11 cellular contexts compared by ENCODE assay signal in genomic region chr20:62368303-62368628, GRCh38. TPM values are rescaled to one million over a fixed set of nuclear protein-coding genes. Genes with fewer than 3 reads are reported as not detected.
DNase-seq lines count a peak whose midpoint lies in the region; ATAC-seq and TF ChIP-seq lines count a peak whose summit lies in the region.
"Had no signal": no experiment of that assay in that cellular context is flagged by ENCODE, and none has a peak within 500 bp of the region (broad histone marks: within the 10 kb centered on the region; RNA-seq: fewer than 3 reads in every experiment).

No MANE protein-coding gene starts in this region.

- H3K36me3 ChIP-seq in tibial artery: no peaks in the 10 kb centered on the region
- H3K36me3 ChIP-seq: pancreas, SJSA1 had no signal

- peaks cover 15% of the 10 kb centered on the region for H3K27me3 Mint-ChIP-seq in activated naive CD4-positive, alpha-beta T cell treated with anti-CD3 and anti-CD28 coated beads, Interleukin-2, amount 50 U/mL, for 24 hours
- H3K27me3 Mint-ChIP-seq in central memory CD8-positive, alpha-beta T cell: peaks cover 64% of the 10 kb centered on the region
- peaks cover 7% of the 10 kb centered on the region for H3K27me3 Mint-ChIP-seq in memory B cell
- peaks cover 30% of the 10 kb centered on the region for H3K27me3 Mint-ChIP-seq in activated T-helper 2 cell treated with anti-CD3 and anti-CD28 coated beads, Interferon-gamma antibody, Interleukin-2, Interleukin-4, amounts not matched to agents 10 μg/mL and 5 μg/mL and 100 μg/mL, durations not matched to agents 14 hours and 24 hours and 36 hours (ENCODE audit: low read depth)

- H3K4me1 ChIP-seq in tibial artery: peaks cover 22 to 91% (median 80%) of the 10 kb centered on the region in 4 donors

- intact Hi-C loops in tibial artery (cut with DNase I; ENCODE audit: low total_unique reads): no loop called here
- intact Hi-C loops in activated T-helper 2 cell treated with anti-CD3 and anti-CD28 coated beads, Interferon-gamma antibody, Interleukin-2, Interleukin-4, amounts not matched to agents 10 μg/mL and 5 μg/mL and 100 μg/mL, durations not matched to agents 14 hours and 24 hours and 36 hours (cut with micrococcal nuclease): no loop called here

- DNase-seq in activated naive CD4-positive, alpha-beta T cell (lab: John Stamatoyannopoulos, UW): no peak
- no peak for DNase-seq in central memory CD8-positive, alpha-beta T cell (ENCODE audit: low spot score in 2 of 2)
- DNase-seq in memory B cell (ENCODE audit: low spot score in 2 of 2) (no peak), tibial artery (no peak), kidney glomerular epithelial cell (lab: John Stamatoyannopoulos, UW) (no peak)
- DNase-seq in activated T-helper 2 cell treated with anti-CD3 and anti-CD28 coated beads, Interferon-gamma antibody, Interleukin-2, Interleukin-4, amounts not matched to agents 10 μg/mL and 5 μg/mL and 100 μg/mL, durations not matched to agents 14 hours and 24 hours and 36 hours (ENCODE audit: low spot score): no peak
- DNase-seq in activated naive CD4-positive, alpha-beta T cell treated with anti-CD3 and anti-CD28 coated beads, Interleukin-2, amount 50 U/mL, for 16 hours: no peak
- DNase-seq: activated gamma-delta T cell treated with Interleukin-2 at 50 U/mL for 16 hours had no signal

- no peak for TF ChIP-seq CTCF in tibial artery (IDR thresholded peaks at IDR 0.05)

- no peaks in the 10 kb centered on the region for H3K27me3 ChIP-seq in tibial artery
- H3K27me3 ChIP-seq: pancreas had no signal

- H3K27ac Mint-ChIP-seq in activated naive CD4-positive, alpha-beta T cell treated with anti-CD3 and anti-CD28 coated beads, Interleukin-2, amount 50 U/mL, for 24 hours: no peak overlapping the region
- no peak overlapping the region for H3K27ac Mint-ChIP-seq in central memory CD8-positive, alpha-beta T cell (ENCODE audit: low read depth)
- no peak overlapping the region for H3K27ac Mint-ChIP-seq in memory B cell
- H3K27ac Mint-ChIP-seq in activated T-helper 2 cell treated with anti-CD3 and anti-CD28 coated beads, Interferon-gamma antibody, Interleukin-2, Interleukin-4, amounts not matched to agents 10 μg/mL and 5 μg/mL and 100 μg/mL, durations not matched to agents 14 hours and 24 hours and 36 hours: no peak overlapping the region

- H3K4me3 Mint-ChIP-seq in activated naive CD4-positive, alpha-beta T cell treated with anti-CD3 and anti-CD28 coated beads, Interleukin-2, amount 50 U/mL, for 24 hours: peak overlapping the region; percentile 52
- peak overlapping the region; percentile 80 for H3K4me3 Mint-ChIP-seq in central memory CD8-positive, alpha-beta T cell
- H3K4me3 Mint-ChIP-seq in memory B cell: peak overlapping the region; percentile 86
- no peak overlapping the region for H3K4me3 Mint-ChIP-seq in activated T-helper 2 cell treated with anti-CD3 and anti-CD28 coated beads, Interferon-gamma antibody, Interleukin-2, Interleukin-4, amounts not matched to agents 10 μg/mL and 5 μg/mL and 100 μg/mL, durations not matched to agents 14 hours and 24 hours and 36 hours (ENCODE audit: low read depth)

- no peaks in the 10 kb centered on the region for H3K36me3 Mint-ChIP-seq in activated naive CD4-positive, alpha-beta T cell treated with anti-CD3 and anti-CD28 coated beads, Interleukin-2, amount 50 U/mL, for 24 hours
- H3K36me3 Mint-ChIP-seq in central memory CD8-positive, alpha-beta T cell (ENCODE audit: insufficient read depth): peaks cover 2% of the 10 kb centered on the region
- H3K36me3 Mint-ChIP-seq in memory B cell: peaks cover 2% of the 10 kb centered on the region
- no peaks in the 10 kb centered on the region for H3K36me3 Mint-ChIP-seq in activated T-helper 2 cell treated with anti-CD3 and anti-CD28 coated beads, Interferon-gamma antibody, Interleukin-2, Interleukin-4, amounts not matched to agents 10 μg/mL and 5 μg/mL and 100 μg/mL, durations not matched to agents 14 hours and 24 hours and 36 hours (ENCODE audit: low read depth)

- no peaks in the 10 kb centered on the region for H3K9me3 ChIP-seq in tibial artery
- H3K9me3 ChIP-seq: pancreas, SJSA1 had no signal

- no peak for ATAC-seq in central memory CD8-positive, alpha-beta T cell (replicated peaks; ENCODE audit: extremely low read depth, poor library complexity, severe bottlenecking)
- ATAC-seq in memory B cell (ENCODE audit: low read depth): no peak

- peak overlapping the region; percentile 96 to 98 for H3K27ac ChIP-seq in tibial artery
- H3K27ac ChIP-seq: SJSA1 had no signal

- peak overlapping the region; percentile 77 to 93 for H3K4me3 ChIP-seq in tibial artery
- H3K4me3 ChIP-seq: SJSA1 had no signal

- H3K9me3 Mint-ChIP-seq in activated naive CD4-positive, alpha-beta T cell treated with anti-CD3 and anti-CD28 coated beads, Interleukin-2, amount 50 U/mL, for 24 hours: no peaks in the 10 kb centered on the region
- H3K9me3 Mint-ChIP-seq in central memory CD8-positive, alpha-beta T cell: no peaks in the 10 kb centered on the region
- H3K9me3 Mint-ChIP-seq in memory B cell: no peaks in the 10 kb centered on the region
- no peaks in the 10 kb centered on the region for H3K9me3 Mint-ChIP-seq in activated T-helper 2 cell treated with anti-CD3 and anti-CD28 coated beads, Interferon-gamma antibody, Interleukin-2, Interleukin-4, amounts not matched to agents 10 μg/mL and 5 μg/mL and 100 μg/mL, durations not matched to agents 14 hours and 24 hours and 36 hours

- no peaks in the 10 kb centered on the region for H3K4me1 Mint-ChIP-seq in activated naive CD4-positive, alpha-beta T cell treated with anti-CD3 and anti-CD28 coated beads, Interleukin-2, amount 50 U/mL, for 24 hours
- no peaks in the 10 kb centered on the region for H3K4me1 Mint-ChIP-seq in central memory CD8-positive, alpha-beta T cell
- H3K4me1 Mint-ChIP-seq in memory B cell: peaks cover 21% of the 10 kb centered on the region
- peaks cover 4% of the 10 kb centered on the region for H3K4me1 Mint-ChIP-seq in activated T-helper 2 cell treated with anti-CD3 and anti-CD28 coated beads, Interferon-gamma antibody, Interleukin-2, Interleukin-4, amounts not matched to agents 10 μg/mL and 5 μg/mL and 100 μg/mL, durations not matched to agents 14 hours and 24 hours and 36 hours (ENCODE audit: low read depth)

RNA-seq across cellular contexts. Expression of gene LAMA5, which starts 1.2 kb away (rescaled TPM):
- 3.1 and 3.9 TPM in 2 replicates for total RNA-seq in activated T-helper 2 cell treated with anti-CD3 and anti-CD28 coated beads, Interferon-gamma antibody, Interleukin-2, Interleukin-4, amounts not matched to agents 10 μg/mL and 5 μg/mL and 100 μg/mL, durations not matched to agents 14 hours and 24 hours and 36 hours

RNA-seq across cellular contexts. Expression of gene RPS21, which starts 18.6 kb away (rescaled TPM):
- 2,020 and 2,085 TPM in 2 replicates for total RNA-seq in activated T-helper 2 cell treated with anti-CD3 and anti-CD28 coated beads, Interferon-gamma antibody, Interleukin-2, Interleukin-4, amounts not matched to agents 10 μg/mL and 5 μg/mL and 100 μg/mL, durations not matched to agents 14 hours and 24 hours and 36 hours

RNA-seq across cellular contexts. Expression of gene CABLES2, which starts 38.8 kb away (rescaled TPM):
- total RNA-seq in activated T-helper 2 cell treated with anti-CD3 and anti-CD28 coated beads, Interferon-gamma antibody, Interleukin-2, Interleukin-4, amounts not matched to agents 10 μg/mL and 5 μg/mL and 100 μg/mL, durations not matched to agents 14 hours and 24 hours and 36 hours: 12.5 and 12.6 TPM in 2 replicates

RNA-seq across cellular contexts. Expression of gene RBBP8NL, which starts 59.1 kb away (rescaled TPM):
- total RNA-seq in activated T-helper 2 cell treated with anti-CD3 and anti-CD28 coated beads, Interferon-gamma antibody, Interleukin-2, Interleukin-4, amounts not matched to agents 10 μg/mL and 5 μg/mL and 100 μg/mL, durations not matched to agents 14 hours and 24 hours and 36 hours: not detected in 2 replicates
- total RNA-seq: SJSA1 had no signal
